ENCODE assay signal across 1 cellular context in the genomic region with DNA sequence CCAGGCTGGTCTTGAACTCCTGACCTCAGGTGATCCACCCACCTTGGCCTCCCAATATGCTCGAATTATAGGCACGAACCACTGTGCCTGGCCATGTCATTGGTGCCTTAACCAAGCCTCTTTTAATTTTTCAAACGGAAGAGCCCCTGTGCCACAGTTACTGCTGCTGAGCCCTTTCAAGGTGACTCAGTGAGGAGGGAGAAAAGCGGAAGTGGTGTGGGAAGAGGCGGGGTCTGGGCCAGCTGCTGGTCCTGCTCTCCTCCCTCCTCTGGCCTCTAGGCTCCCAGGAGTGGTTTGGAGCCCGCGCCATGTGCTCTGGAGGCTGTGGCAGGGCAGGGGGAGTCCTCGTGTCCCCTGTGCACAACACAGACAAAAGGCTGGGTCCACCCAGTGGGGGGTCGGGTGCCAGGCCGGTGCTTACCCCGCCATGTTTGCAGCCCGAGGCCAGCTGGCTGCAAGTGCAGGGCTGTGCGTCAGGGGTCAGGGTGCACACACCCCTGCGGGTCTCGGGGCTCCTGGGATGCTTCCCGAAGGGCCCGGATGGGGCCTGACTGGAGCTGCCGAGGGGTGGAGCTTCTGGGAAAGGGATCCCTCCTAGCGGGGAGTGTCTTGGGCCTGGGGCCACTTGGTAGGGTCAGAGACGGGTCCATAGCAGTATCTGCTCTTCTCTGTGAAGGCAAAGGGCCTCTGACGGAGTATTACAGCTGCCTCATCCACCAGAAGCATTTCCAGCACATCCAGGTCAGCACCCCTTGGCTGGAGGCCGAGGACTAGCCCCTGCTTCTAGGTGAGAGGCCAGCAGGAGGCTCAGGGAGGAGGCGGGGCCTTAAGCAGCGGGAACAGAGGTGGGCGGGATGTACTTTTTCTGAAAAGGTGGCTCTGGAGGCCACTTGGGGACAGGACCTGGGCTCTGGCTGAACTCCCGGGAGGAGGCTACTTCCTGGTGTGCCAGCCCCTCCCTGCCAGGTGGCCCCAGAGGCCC.
A peak's percentile ranks its signal among the peaks of the same experiment; 100 is the strongest.
TF ChIP-seq lines count a peak whose summit lies in the region.

No MANE protein-coding gene starts in this region.

TF ChIP-seq in HepG2, 621 proteins besides CTCF, POLR2A, EP300 and RAD21:
- TF ChIP-seq, protein P1, sequence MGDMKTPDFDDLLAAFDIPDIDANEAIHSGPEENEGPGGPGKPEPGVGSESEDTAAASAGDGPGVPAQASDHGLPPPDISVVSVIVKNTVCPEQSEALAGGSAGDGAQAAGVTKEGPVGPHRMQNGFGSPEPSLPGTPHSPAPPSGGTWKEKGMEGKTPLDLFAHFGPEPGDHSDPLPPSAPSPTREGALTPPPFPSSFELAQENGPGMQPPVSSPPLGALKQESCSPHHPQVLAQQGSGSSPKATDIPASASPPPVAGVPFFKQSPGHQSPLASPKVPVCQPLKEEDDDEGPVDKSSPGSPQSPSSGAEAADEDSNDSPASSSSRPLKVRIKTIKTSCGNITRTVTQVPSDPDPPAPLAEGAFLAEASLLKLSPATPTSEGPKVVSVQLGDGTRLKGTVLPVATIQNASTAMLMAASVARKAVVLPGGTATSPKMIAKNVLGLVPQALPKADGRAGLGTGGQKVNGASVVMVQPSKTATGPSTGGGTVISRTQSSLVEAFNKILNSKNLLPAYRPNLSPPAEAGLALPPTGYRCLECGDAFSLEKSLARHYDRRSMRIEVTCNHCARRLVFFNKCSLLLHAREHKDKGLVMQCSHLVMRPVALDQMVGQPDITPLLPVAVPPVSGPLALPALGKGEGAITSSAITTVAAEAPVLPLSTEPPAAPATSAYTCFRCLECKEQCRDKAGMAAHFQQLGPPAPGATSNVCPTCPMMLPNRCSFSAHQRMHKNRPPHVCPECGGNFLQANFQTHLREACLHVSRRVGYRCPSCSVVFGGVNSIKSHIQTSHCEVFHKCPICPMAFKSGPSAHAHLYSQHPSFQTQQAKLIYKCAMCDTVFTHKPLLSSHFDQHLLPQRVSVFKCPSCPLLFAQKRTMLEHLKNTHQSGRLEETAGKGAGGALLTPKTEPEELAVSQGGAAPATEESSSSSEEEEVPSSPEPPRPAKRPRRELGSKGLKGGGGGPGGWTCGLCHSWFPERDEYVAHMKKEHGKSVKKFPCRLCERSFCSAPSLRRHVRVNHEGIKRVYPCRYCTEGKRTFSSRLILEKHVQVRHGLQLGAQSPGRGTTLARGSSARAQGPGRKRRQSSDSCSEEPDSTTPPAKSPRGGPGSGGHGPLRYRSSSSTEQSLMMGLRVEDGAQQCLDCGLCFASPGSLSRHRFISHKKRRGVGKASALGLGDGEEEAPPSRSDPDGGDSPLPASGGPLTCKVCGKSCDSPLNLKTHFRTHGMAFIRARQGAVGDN (CRISPR knock-in tag; IDR thresholded peaks at IDR 0.05): peak; percentile 9; the same call in 1 of the 2 replicates
TF ChIP-seq in HepG2: peak in this region for 1; not testable (repeated sequence) for 620.
